In genomic region chr22:19941365-19942070, GRCh38 we compare ENCODE assay signal across 8 cellular contexts. TPM values are rescaled to one million over a fixed set of nuclear protein-coding genes. Genes with fewer than 3 reads are reported as not detected.
DNase-seq lines count a peak whose midpoint lies in the region; ATAC-seq and TF ChIP-seq lines count a peak whose summit lies in the region.

Gene COMT, plus strand, starts transcription at chr22:19941772. Its CDS starts 20,755 bp downstream, at chr22:19962527.
Gene TXNRD2, minus strand, starts transcription at chr22:19941818. Its CDS starts 15 bp downstream, at chr22:19941803.

- H3K27me3 ChIP-seq in parathyroid adenoma (ENCODE audit: control insufficient read depth, insufficient read depth, low read length) = no peaks in the 10 kb centered on the region
- no peaks in the 10 kb centered on the region for H3K27me3 ChIP-seq in tibial nerve

- H3K36me3 Mint-ChIP-seq in activated naive CD4-positive, alpha-beta T cell treated with anti-CD3 and anti-CD28 coated beads, Interleukin-2, amount 50 U/mL, for 24 hours = peaks cover 18% of the 10 kb centered on the region
- H3K36me3 Mint-ChIP-seq in glutamatergic neuron (ENCODE audit: unreplicated experiment) = peaks cover 16% of the 10 kb centered on the region

- peak within 1 kb of the TSS; percentile 87 for H3K4me2 ChIP-seq in parathyroid adenoma (ENCODE audit: low read length)

- DNase-seq in GM12864 (ENCODE audit: low read depth) (no peak), SK-MEL-5 (ENCODE audit: low read depth, low spot score) (peak; percentile 64), glutamatergic neuron (peak; percentile 62), tibial nerve (ENCODE audit: low spot score in 2 of 2) (peak; percentile 41 to 42)

- peak within 1 kb of the TSS; percentile 71 for H3K27ac ChIP-seq in parathyroid adenoma
- peak within 1 kb of the TSS; percentile 95 to 99 (median 96) for H3K27ac ChIP-seq in tibial nerve

- H3K9me3 Mint-ChIP-seq in activated naive CD4-positive, alpha-beta T cell treated with anti-CD3 and anti-CD28 coated beads, Interleukin-2, amount 50 U/mL, for 24 hours = peaks cover 6% of the 10 kb centered on the region
- peaks cover 1% of the 10 kb centered on the region for H3K9me3 Mint-ChIP-seq in glutamatergic neuron (ENCODE audit: unreplicated experiment)

- H3K4me1 ChIP-seq in parathyroid adenoma = peaks cover 7% of the 10 kb centered on the region
- H3K4me1 ChIP-seq in tibial nerve = peaks cover 0 to 46% (median 31%) of the 10 kb centered on the region in 4 donors

- no peaks in the 10 kb centered on the region for H3K79me2 ChIP-seq in parathyroid adenoma

- TF ChIP-seq EP300 in tibial nerve (IDR thresholded peaks at IDR 0.05) = peak in 1 of 2 donors; percentile 52

- H3K27ac Mint-ChIP-seq in activated naive CD4-positive, alpha-beta T cell treated with anti-CD3 and anti-CD28 coated beads, Interleukin-2, amount 50 U/mL, for 24 hours = peak within 1 kb of the TSS; percentile 98
- peak within 1 kb of the TSS; percentile 95 for H3K27ac Mint-ChIP-seq in glutamatergic neuron (ENCODE audit: unreplicated experiment)

- H3K9me3 ChIP-seq in parathyroid adenoma (ENCODE audit: control insufficient read depth, low read length) (no peaks in the 10 kb centered on the region), tibial nerve (no peaks in the 10 kb centered on the region)

- H3K4me3 ChIP-seq in GM12864 (ENCODE audit: low read depth, low read length) (peak within 1 kb of the TSS; percentile 69), parathyroid adenoma (ENCODE audit: low read depth, low read length) (peak within 1 kb of the TSS; percentile 72), tibial nerve (peak within 1 kb of the TSS; percentile 64 to 99 (median 88))

- ATAC-seq in HG03097 (IDR thresholded peaks at IDR 0.05; ENCODE audit: low FRiP score, unreplicated experiment) (peak; percentile 60), GM18858 (IDR thresholded peaks at IDR 0.05; ENCODE audit: unreplicated experiment) (no peak)

- in situ Hi-C loops in SK-MEL-5 (cut with HindIII; ENCODE audit: low pct_unique_long_range_greater_than_20kb, low sequenced_read_pairs) = no loop called here

- H3K4me1 Mint-ChIP-seq in activated naive CD4-positive, alpha-beta T cell treated with anti-CD3 and anti-CD28 coated beads, Interleukin-2, amount 50 U/mL, for 24 hours = peaks cover 41% of the 10 kb centered on the region
- peaks cover 16% of the 10 kb centered on the region for H3K4me1 Mint-ChIP-seq in glutamatergic neuron (ENCODE audit: low read depth, unreplicated experiment)

- peak within 1 kb of the TSS; percentile 37 for H3K9ac ChIP-seq in parathyroid adenoma

- H3K36me3 ChIP-seq in parathyroid adenoma (ENCODE audit: control insufficient read depth, insufficient read depth, low read length) (no peaks in the 10 kb centered on the region), tibial nerve (peaks cover 0 to 10% (median 0%) of the 10 kb centered on the region in 3 donors)

- peak within 1 kb of the TSS; percentile 86 for H2AFZ ChIP-seq in parathyroid adenoma

- H3K27me3 Mint-ChIP-seq in activated naive CD4-positive, alpha-beta T cell treated with anti-CD3 and anti-CD28 coated beads, Interleukin-2, amount 50 U/mL, for 24 hours = no peaks in the 10 kb centered on the region
- peaks cover 13% of the 10 kb centered on the region for H3K27me3 Mint-ChIP-seq in glutamatergic neuron (ENCODE audit: unreplicated experiment)

- 1% methylated on average over 14 to 20 of the region's 62 CpGs for WGBS in tibial nerve, 2 donors

- peak within 1 kb of the TSS; percentile 95 for H3K4me3 Mint-ChIP-seq in activated naive CD4-positive, alpha-beta T cell treated with anti-CD3 and anti-CD28 coated beads, Interleukin-2, amount 50 U/mL, for 24 hours
- H3K4me3 Mint-ChIP-seq in glutamatergic neuron (ENCODE audit: unreplicated experiment) = peak within 1 kb of the TSS; percentile 81

- peak in 1 of 2 donors; percentile 52 for TF ChIP-seq POLR2A in tibial nerve (IDR thresholded peaks at IDR 0.05)

- TF ChIP-seq CTCF in GM12864 (IDR thresholded peaks at IDR 0.05; ENCODE audit: low read depth, low read length, missing control alignments) (no peak), glutamatergic neuron (IDR thresholded peaks at IDR 0.05; ENCODE audit: partially characterized antibody, unreplicated experiment) (no peak), parathyroid adenoma (IDR thresholded peaks at IDR 0.05) (no peak), tibial nerve (IDR thresholded peaks at IDR 0.05) (peak in 1 of 5 experiments; percentile 7)

RNA-seq across cellular contexts. Expression of gene COMT, which starts in this region (rescaled TPM):
- total RNA-seq in SK-MEL-5 (2014; rRNA removed; shearing (Covaris generic)) = 156 and 172 TPM in 2 replicates
- polyA plus RNA-seq in SK-MEL-5 (2015; cell fraction: cytosol; rRNA removed) = 354 and 397 TPM in 2 replicates
- 38.9 and 56.0 TPM in 2 replicates for polyA plus RNA-seq in SK-MEL-5 (2015; cell fraction: nucleus; rRNA removed)
- total RNA-seq in glutamatergic neuron (ENCODE audit: unreplicated experiment) (34.8 TPM), tibial nerve (100 to 1,000 TPM; 212 to 306 (median 240) TPM)

RNA-seq across cellular contexts. Expression of gene TXNRD2, which starts in this region (rescaled TPM):
- 24.7 and 25.8 TPM in 2 replicates for total RNA-seq in SK-MEL-5 (2014; rRNA removed; shearing (Covaris generic))
- polyA plus RNA-seq in SK-MEL-5 (2015; cell fraction: cytosol; rRNA removed) = 22.8 and 24.0 TPM in 2 replicates
- 36.2 and 38.5 TPM in 2 replicates for polyA plus RNA-seq in SK-MEL-5 (2015; cell fraction: nucleus; rRNA removed)
- 6.4 TPM for total RNA-seq in glutamatergic neuron (ENCODE audit: unreplicated experiment)
- 10 to 100 TPM; 34.8 to 40.6 (median 37.8) TPM for total RNA-seq in tibial nerve
